Comparison of ENCODE assay signal across 10 cellular contexts in genomic region chr2:170716851-170717598, GRCh38. TPM values are rescaled to one million over a fixed set of nuclear protein-coding genes. Genes with fewer than 3 reads are reported as not detected.
A peak's percentile ranks its signal among the peaks of the same experiment; 100 is the strongest.
DNase-seq lines count a peak whose midpoint lies in the region; ATAC-seq, FAIRE-seq and TF ChIP-seq lines count a peak whose summit lies in the region.
"Had no signal": no experiment of that assay in that cellular context is flagged by ENCODE, and none has a peak within 500 bp of the region (broad histone marks: within the 10 kb centered on the region; RNA-seq: fewer than 3 reads in every experiment).

No MANE protein-coding gene starts in this region.

- H3K4me1 Mint-ChIP-seq in activated T-helper 2 cell treated with anti-CD3 and anti-CD28 coated beads, Interferon-gamma antibody, Interleukin-2, Interleukin-4, amounts not matched to agents 10 μg/mL and 5 μg/mL and 100 μg/mL, durations not matched to agents 14 hours and 24 hours and 36 hours (ENCODE audit: low read depth) = peaks cover 26% of the 10 kb centered on the region
- H3K4me1 Mint-ChIP-seq in glutamatergic neuron (ENCODE audit: low read depth, unreplicated experiment) = peaks cover 9% of the 10 kb centered on the region

- H3K27ac Mint-ChIP-seq in activated T-helper 2 cell treated with anti-CD3 and anti-CD28 coated beads, Interferon-gamma antibody, Interleukin-2, Interleukin-4, amounts not matched to agents 10 μg/mL and 5 μg/mL and 100 μg/mL, durations not matched to agents 14 hours and 24 hours and 36 hours = no peak overlapping the region
- H3K27ac Mint-ChIP-seq in glutamatergic neuron (ENCODE audit: unreplicated experiment) = no peak overlapping the region

- H3K4me1 ChIP-seq in prostate gland (replicated peaks) = no peaks in the 10 kb centered on the region

- H3K9me3 ChIP-seq in prostate gland = no peaks in the 10 kb centered on the region

- H3K4me3 Mint-ChIP-seq in activated T-helper 2 cell treated with anti-CD3 and anti-CD28 coated beads, Interferon-gamma antibody, Interleukin-2, Interleukin-4, amounts not matched to agents 10 μg/mL and 5 μg/mL and 100 μg/mL, durations not matched to agents 14 hours and 24 hours and 36 hours (ENCODE audit: low read depth) = peak overlapping the region; percentile 55
- peak overlapping the region; percentile 83 for H3K4me3 Mint-ChIP-seq in glutamatergic neuron (ENCODE audit: unreplicated experiment)

- no peak for ATAC-seq in GM18511 (IDR thresholded peaks at IDR 0.05; ENCODE audit: unreplicated experiment)

- H3K4me3 ChIP-seq in prostate gland = peak overlapping the region; percentile 39 to 44

- TF ChIP-seq POLR2A in prostate gland (IDR thresholded peaks at IDR 0.05) = no peak

- H3K36me3 ChIP-seq in prostate gland = no peaks in the 10 kb centered on the region

- TF ChIP-seq CTCF in GM20000 (IDR thresholded peaks at IDR 0.05; ENCODE audit: extremely low read depth, missing control alignments) (peak; percentile 52), glutamatergic neuron (IDR thresholded peaks at IDR 0.05; ENCODE audit: partially characterized antibody, unreplicated experiment) (peak; percentile 91), prostate gland (IDR thresholded peaks at IDR 0.05) (peak in 3 of 4 experiments; percentile 29 to 54 (median 50))

- intact Hi-C loops in activated T-helper 2 cell treated with anti-CD3 and anti-CD28 coated beads, Interferon-gamma antibody, Interleukin-2, Interleukin-4, amounts not matched to agents 10 μg/mL and 5 μg/mL and 100 μg/mL, durations not matched to agents 14 hours and 24 hours and 36 hours (cut with micrococcal nuclease) = loop anchor here (5.0 to 10.0 kb wide), 2 partner anchors 212 to 480 kb away; no protein-coding TSS in a partner anchor
- intact Hi-C loops in prostate gland (cut with DNase I) = no loop called here

- H3K36me3 Mint-ChIP-seq in activated T-helper 2 cell treated with anti-CD3 and anti-CD28 coated beads, Interferon-gamma antibody, Interleukin-2, Interleukin-4, amounts not matched to agents 10 μg/mL and 5 μg/mL and 100 μg/mL, durations not matched to agents 14 hours and 24 hours and 36 hours (ENCODE audit: low read depth) = no peaks in the 10 kb centered on the region
- H3K36me3 Mint-ChIP-seq in glutamatergic neuron (ENCODE audit: unreplicated experiment) = peaks cover 5% of the 10 kb centered on the region

- WGBS in prostate gland = 26% methylated on average over 74 of the region's 74 CpGs

- FAIRE-seq in HTR-8/SVneo (lab: Jason Lieb, UNC) (no peak), GM19239 (lab: Jason Lieb, UNC) (no peak)

- peaks cover under 1% of the 10 kb centered on the region for H3K27me3 ChIP-seq in prostate gland (replicated peaks; ENCODE audit: insufficient read depth)

- DNase-seq in GM20000 (ENCODE audit: low spot score) (peak; percentile 75), glutamatergic neuron (peak; percentile 81), prostate gland (ENCODE audit: low spot score) (no peak), GF-D8 (lab: John Stamatoyannopoulos, UW) (no peak), HTR-8/SVneo (ENCODE audit: insufficient read length, low spot score) (no peak), GM19239 (ENCODE audit: insufficient read length, low spot score) (no peak)
- DNase-seq in activated T-helper 2 cell treated with anti-CD3 and anti-CD28 coated beads, Interferon-gamma antibody, Interleukin-2, Interleukin-4, amounts not matched to agents 10 μg/mL and 5 μg/mL and 100 μg/mL, durations not matched to agents 14 hours and 24 hours and 36 hours (ENCODE audit: low spot score) = peak; percentile 25

- no peaks in the 10 kb centered on the region for H3K9me3 Mint-ChIP-seq in activated T-helper 2 cell treated with anti-CD3 and anti-CD28 coated beads, Interferon-gamma antibody, Interleukin-2, Interleukin-4, amounts not matched to agents 10 μg/mL and 5 μg/mL and 100 μg/mL, durations not matched to agents 14 hours and 24 hours and 36 hours
- peaks cover 5% of the 10 kb centered on the region for H3K9me3 Mint-ChIP-seq in glutamatergic neuron (ENCODE audit: unreplicated experiment)

- no peak overlapping the region for H3K27ac ChIP-seq in prostate gland
- H3K27ac ChIP-seq: KMS-11 had no signal

- peaks cover 63% of the 10 kb centered on the region for H3K27me3 Mint-ChIP-seq in activated T-helper 2 cell treated with anti-CD3 and anti-CD28 coated beads, Interferon-gamma antibody, Interleukin-2, Interleukin-4, amounts not matched to agents 10 μg/mL and 5 μg/mL and 100 μg/mL, durations not matched to agents 14 hours and 24 hours and 36 hours (ENCODE audit: low read depth)
- peaks cover 26% of the 10 kb centered on the region for H3K27me3 Mint-ChIP-seq in glutamatergic neuron (ENCODE audit: unreplicated experiment)

RNA-seq across cellular contexts. Expression of gene SP5, which starts 1.9 kb away (rescaled TPM):
- 0.30 and 0.32 TPM in 2 replicates for total RNA-seq in activated T-helper 2 cell treated with anti-CD3 and anti-CD28 coated beads, Interferon-gamma antibody, Interleukin-2, Interleukin-4, amounts not matched to agents 10 μg/mL and 5 μg/mL and 100 μg/mL, durations not matched to agents 14 hours and 24 hours and 36 hours
- total RNA-seq in glutamatergic neuron (ENCODE audit: unreplicated experiment) = 1.8 TPM
- total RNA-seq in prostate gland = 1 to 10 TPM; 4.2 to 8.4 TPM

RNA-seq across cellular contexts. Expression of gene ERICH2, which starts 53.2 kb away (rescaled TPM):
- total RNA-seq in activated T-helper 2 cell treated with anti-CD3 and anti-CD28 coated beads, Interferon-gamma antibody, Interleukin-2, Interleukin-4, amounts not matched to agents 10 μg/mL and 5 μg/mL and 100 μg/mL, durations not matched to agents 14 hours and 24 hours and 36 hours = not detected in 2 replicates
- 2.1 TPM for total RNA-seq in glutamatergic neuron (ENCODE audit: unreplicated experiment)
- total RNA-seq in prostate gland = under 1 TPM in 1 of 2 donors, not detected in 1; 0.73 TPM
- total RNA-seq: glomerular endothelial cell had no signal

Comparison
In these comparisons a context has a peak if more than half of its experiments do, and no peak if none do; other contexts are left out.
1. DNase-seq: peak in GM20000 (single experiment), activated T-helper 2 cell treated with anti-CD3 and anti-CD28 coated beads, Interferon-gamma antibody, Interleukin-2, Interleukin-4, amounts not matched to agents 10 μg/mL and 5 μg/mL and 100 μg/mL, durations not matched to agents 14 hours and 24 hours and 36 hours (single experiment) and glutamatergic neuron (single experiment); none in prostate gland (single experiment), GF-D8 (single experiment), HTR-8/SVneo (single experiment) and GM19239 (single experiment).
2. Peak in every context shown above with its lines, with median percentiles within 50 percentile points of each other: CTCF ChIP-seq.